Comparison of ENCODE assay signal across 16 cellular contexts in the genomic region with DNA sequence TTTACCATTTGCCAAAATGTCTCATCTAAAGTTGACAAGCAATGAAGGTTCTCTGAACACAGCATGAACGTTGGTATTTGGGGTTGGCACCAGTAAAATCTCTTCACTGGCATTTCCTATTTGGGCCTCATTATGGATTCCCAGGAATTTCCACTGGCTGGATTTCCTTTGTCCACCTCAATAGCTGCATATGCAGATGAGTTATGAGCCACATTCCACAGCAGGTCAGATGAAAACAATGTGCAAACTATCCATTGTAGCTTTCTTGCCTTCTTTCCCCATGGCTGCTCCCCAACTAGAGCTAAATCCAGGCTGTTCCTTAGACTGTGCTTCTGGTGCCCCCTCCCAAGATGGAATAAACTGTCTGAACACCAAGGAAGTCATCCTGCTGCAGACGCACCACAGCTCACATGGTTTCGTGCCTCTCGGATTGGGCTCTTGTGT.
DNase-seq lines count a peak whose midpoint lies in the region; FAIRE-seq and TF ChIP-seq lines count a peak whose summit lies in the region.
"Had no signal": no experiment of that assay in that cellular context is flagged by ENCODE, and none has a peak within 500 bp of the region (broad histone marks: within the 10 kb centered on the region; RNA-seq: fewer than 3 reads in every experiment).

No MANE protein-coding gene starts in this region.

- no peak for TF ChIP-seq CTCF in SK-N-SH (IDR thresholded peaks at IDR 0.05)
- no peak for TF ChIP-seq CTCF in esophagus muscularis mucosa (IDR thresholded peaks at IDR 0.05)

- DNase-seq in GM04503 (ENCODE audit: low read depth) = peak; percentile 90
- DNase-seq in SK-N-SH = no peak
- peak; percentile 31 for DNase-seq in esophagus muscularis mucosa (ENCODE audit: extremely low spot score)
- DNase-seq in renal cortical epithelial cell (ENCODE audit: low read depth) = peak; percentile 92
- no peak for DNase-seq in GM19239 (ENCODE audit: insufficient read length, low spot score)
- DNase-seq in NCI-H1694 (lab: John Stamatoyannopoulos, UW) = no peak
- no peak for DNase-seq in mesenteric fat pad (ENCODE audit: low spot score)
- no peak for DNase-seq in NCI-H748 (lab: John Stamatoyannopoulos, UW; ENCODE audit: unreplicated experiment)
- DNase-seq: gastrocnemius medialis; left colon; NCI-H1417 treated with DMSO at 0.1 percent for 48 hours; NCI-H526; stimulated activated CD4-positive, alpha-beta T cell treated with anti-CD3 and anti-CD28 coated beads, Interleukin-1b, Interleukin-23, amount 100 ng/mL, for 48 hours; stimulated activated naive CD4-positive, alpha-beta T cell had no signal

- no peak overlapping the region for H3K4me3 ChIP-seq in SK-N-SH (ENCODE audit: low read depth in 2 of 2, low read length in 1 of 2)
- no peak overlapping the region for H3K4me3 ChIP-seq in esophagus muscularis mucosa
- H3K4me3 ChIP-seq: breast epithelium, gastrocnemius medialis had no signal

- H3K9ac ChIP-seq in SK-N-SH = peak overlapping the region; percentile 29

- peaks cover 49% of the 10 kb centered on the region for H3F3A ChIP-seq in SK-N-SH (replicated peaks; ENCODE audit: insufficient read depth)

- no peak for FAIRE-seq in GM19239 (lab: Jason Lieb, UNC)

- H3K27me3 ChIP-seq in SK-N-SH (ENCODE audit: insufficient read depth) (no peaks in the 10 kb centered on the region), esophagus muscularis mucosa (no peaks in the 10 kb centered on the region)
- H3K27me3 ChIP-seq: breast epithelium, gastrocnemius medialis, neutrophil had no signal

- no peaks in the 10 kb centered on the region for H3K79me2 ChIP-seq in SK-N-SH (ENCODE audit: insufficient read depth)

- H3K9me2 ChIP-seq in SK-N-SH = no peaks in the 10 kb centered on the region

- H3K27ac ChIP-seq in SK-N-SH (ENCODE audit: low read depth in 2 of 2, low read length in 1 of 2) (peak overlapping the region; percentile 69 to 83; a peak in 3 of 4 replicates), esophagus muscularis mucosa (replicated peaks in 1 of 4) (no peak overlapping the region)
- H3K27ac ChIP-seq: gastrocnemius medialis, neutrophil had no signal

- POLR2A ChIA-PET in SK-N-SH (lab: Yijun Ruan, JAX) = no interaction called here

- H3K4me1 ChIP-seq in SK-N-SH (ENCODE audit: control insufficient read depth in 1 of 2, insufficient read depth in 2 of 2, low read depth in 1 of 2, low read length in 1 of 2) (peaks cover 0 to 35% of the 10 kb centered on the region in 2 experiments; a peak in 2 of 4 replicates), esophagus muscularis mucosa (peaks cover 0 to 6% (median 2%) of the 10 kb centered on the region in 4 donors)
- H3K4me1 ChIP-seq: breast epithelium had no signal

- TF ChIP-seq RAD21 in SK-N-SH (IDR thresholded peaks at IDR 0.05; ENCODE audit: low read length) = no peak

- TF ChIP-seq EP300 in SK-N-SH (IDR thresholded peaks at IDR 0.05; ENCODE audit: borderline replicate concordance in 1 of 2, low read depth in 1 of 2, low read length in 1 of 2) = peak in 1 of 2 experiments; percentile 93; a peak in 3 of 4 replicates
- no peak for TF ChIP-seq EP300 in esophagus muscularis mucosa (IDR thresholded peaks at IDR 0.05)

- H3K36me3 ChIP-seq in SK-N-SH (replicated peaks in 1 of 2; ENCODE audit: control insufficient read depth in 1 of 2, insufficient read depth in 2 of 2, low read length in 1 of 2) (no peaks in the 10 kb centered on the region), esophagus muscularis mucosa (no peaks in the 10 kb centered on the region)
- H3K36me3 ChIP-seq: breast epithelium, gastrocnemius medialis, neutrophil had no signal

- intact Hi-C loops in esophagus muscularis mucosa (cut with DNase I) = no loop called here

- H3K4me2 ChIP-seq in SK-N-SH = peak overlapping the region; percentile 2; the same call in 1 of the 2 replicates

- H2AFZ ChIP-seq in SK-N-SH (ENCODE audit: low read depth) = no peak overlapping the region

- WGBS in SK-N-SH (ENCODE audit: low lambda C conversion rate) = 55% methylated on average over 4 of the region's 4 CpGs
- 81% methylated on average over 4 of the region's 4 CpGs for WGBS in esophagus muscularis mucosa

- no peak for TF ChIP-seq POLR2A in esophagus muscularis mucosa (IDR thresholded peaks at IDR 0.05; ENCODE audit: low read depth)

- H3K9me3 ChIP-seq in SK-N-SH = no peaks in the 10 kb centered on the region
- no peaks in the 10 kb centered on the region for H3K9me3 ChIP-seq in esophagus muscularis mucosa
- H3K9me3 ChIP-seq: breast epithelium, gastrocnemius medialis, neutrophil had no signal

- H4K20me1 ChIP-seq in SK-N-SH (ENCODE audit: insufficient read depth) = no peaks in the 10 kb centered on the region

- CTCF ChIA-PET in SK-N-SH (lab: Yijun Ruan, JAX) = no interaction called here

TF ChIP-seq in SK-N-SH, 30 proteins besides CTCF, POLR2A, EP300 and RAD21 (continues in another document):
- no peak for TF ChIP-seq RXRA (IDR thresholded peaks at IDR 0.05; ENCODE audit: borderline replicate concordance, low read depth)
- TF ChIP-seq SMC3 (IDR thresholded peaks at IDR 0.05; ENCODE audit: low read depth, low read length) = no peak
- no peak for TF ChIP-seq SIN3A (IDR thresholded peaks at IDR 0.05; ENCODE audit: borderline replicate concordance, low read depth, low read length)
- no peak for TF ChIP-seq NRF1 (IDR thresholded peaks at IDR 0.05; ENCODE audit: low read depth, low read length)
- TF ChIP-seq FOXM1 (IDR thresholded peaks at IDR 0.05; ENCODE audit: low read depth) = peak; percentile 79; the same call in 1 of the 2 replicates
- TF ChIP-seq TEAD4 (IDR thresholded peaks at IDR 0.05; ENCODE audit: borderline replicate concordance, insufficient read depth) = peak; percentile 95
- TF ChIP-seq FOXJ3 (CRISPR knock-in tag; IDR thresholded peaks at IDR 0.05) = no peak
- TF ChIP-seq, protein P1, sequence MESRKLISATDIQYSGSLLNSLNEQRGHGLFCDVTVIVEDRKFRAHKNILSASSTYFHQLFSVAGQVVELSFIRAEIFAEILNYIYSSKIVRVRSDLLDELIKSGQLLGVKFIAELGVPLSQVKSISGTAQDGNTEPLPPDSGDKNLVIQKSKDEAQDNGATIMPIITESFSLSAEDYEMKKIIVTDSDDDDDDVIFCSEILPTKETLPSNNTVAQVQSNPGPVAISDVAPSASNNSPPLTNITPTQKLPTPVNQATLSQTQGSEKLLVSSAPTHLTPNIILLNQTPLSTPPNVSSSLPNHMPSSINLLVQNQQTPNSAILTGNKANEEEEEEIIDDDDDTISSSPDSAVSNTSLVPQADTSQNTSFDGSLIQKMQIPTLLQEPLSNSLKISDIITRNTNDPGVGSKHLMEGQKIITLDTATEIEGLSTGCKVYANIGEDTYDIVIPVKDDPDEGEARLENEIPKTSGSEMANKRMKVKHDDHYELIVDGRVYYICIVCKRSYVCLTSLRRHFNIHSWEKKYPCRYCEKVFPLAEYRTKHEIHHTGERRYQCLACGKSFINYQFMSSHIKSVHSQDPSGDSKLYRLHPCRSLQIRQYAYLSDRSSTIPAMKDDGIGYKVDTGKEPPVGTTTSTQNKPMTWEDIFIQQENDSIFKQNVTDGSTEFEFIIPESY (IDR thresholded peaks at IDR 0.05; ENCODE audit: borderline replicate concordance, low read depth) = no peak
- TF ChIP-seq RCOR1 (IDR thresholded peaks at IDR 0.05; ENCODE audit: low read length) = no peak
- no peak for TF ChIP-seq GATA2 (CRISPR knock-in tag; IDR thresholded peaks at IDR 0.05)
- TF ChIP-seq JUND (IDR thresholded peaks at IDR 0.05) = peak; percentile 21; the same call in 1 of the 2 replicates
- TF ChIP-seq TCF12 (IDR thresholded peaks at IDR 0.05) = peak; percentile 81
- no peak for TF ChIP-seq CHD2 (IDR thresholded peaks at IDR 0.05; ENCODE audit: low read length, partially characterized antibody)
- no peak; the same call in 1 of the 2 replicates for TF ChIP-seq MEF2A (IDR thresholded peaks at IDR 0.05; ENCODE audit: borderline replicate concordance, low read depth)
- no peak for TF ChIP-seq ELF1 (IDR thresholded peaks at IDR 0.05)
- peak; percentile 42; the same call in 1 of the 2 replicates for TF ChIP-seq FOSL2 (IDR thresholded peaks at IDR 0.05; ENCODE audit: borderline replicate concordance, low read depth)
- TF ChIP-seq, protein P2, sequence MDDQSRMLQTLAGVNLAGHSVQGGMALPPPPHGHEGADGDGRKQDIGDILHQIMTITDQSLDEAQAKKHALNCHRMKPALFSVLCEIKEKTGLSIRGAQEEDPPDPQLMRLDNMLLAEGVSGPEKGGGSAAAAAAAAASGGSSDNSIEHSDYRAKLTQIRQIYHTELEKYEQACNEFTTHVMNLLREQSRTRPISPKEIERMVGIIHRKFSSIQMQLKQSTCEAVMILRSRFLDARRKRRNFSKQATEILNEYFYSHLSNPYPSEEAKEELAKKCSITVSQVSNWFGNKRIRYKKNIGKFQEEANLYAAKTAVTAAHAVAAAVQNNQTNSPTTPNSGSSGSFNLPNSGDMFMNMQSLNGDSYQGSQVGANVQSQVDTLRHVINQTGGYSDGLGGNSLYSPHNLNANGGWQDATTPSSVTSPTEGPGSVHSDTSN (IDR thresholded peaks at IDR 0.05) = peak; percentile 88
- TF ChIP-seq, protein P3, sequence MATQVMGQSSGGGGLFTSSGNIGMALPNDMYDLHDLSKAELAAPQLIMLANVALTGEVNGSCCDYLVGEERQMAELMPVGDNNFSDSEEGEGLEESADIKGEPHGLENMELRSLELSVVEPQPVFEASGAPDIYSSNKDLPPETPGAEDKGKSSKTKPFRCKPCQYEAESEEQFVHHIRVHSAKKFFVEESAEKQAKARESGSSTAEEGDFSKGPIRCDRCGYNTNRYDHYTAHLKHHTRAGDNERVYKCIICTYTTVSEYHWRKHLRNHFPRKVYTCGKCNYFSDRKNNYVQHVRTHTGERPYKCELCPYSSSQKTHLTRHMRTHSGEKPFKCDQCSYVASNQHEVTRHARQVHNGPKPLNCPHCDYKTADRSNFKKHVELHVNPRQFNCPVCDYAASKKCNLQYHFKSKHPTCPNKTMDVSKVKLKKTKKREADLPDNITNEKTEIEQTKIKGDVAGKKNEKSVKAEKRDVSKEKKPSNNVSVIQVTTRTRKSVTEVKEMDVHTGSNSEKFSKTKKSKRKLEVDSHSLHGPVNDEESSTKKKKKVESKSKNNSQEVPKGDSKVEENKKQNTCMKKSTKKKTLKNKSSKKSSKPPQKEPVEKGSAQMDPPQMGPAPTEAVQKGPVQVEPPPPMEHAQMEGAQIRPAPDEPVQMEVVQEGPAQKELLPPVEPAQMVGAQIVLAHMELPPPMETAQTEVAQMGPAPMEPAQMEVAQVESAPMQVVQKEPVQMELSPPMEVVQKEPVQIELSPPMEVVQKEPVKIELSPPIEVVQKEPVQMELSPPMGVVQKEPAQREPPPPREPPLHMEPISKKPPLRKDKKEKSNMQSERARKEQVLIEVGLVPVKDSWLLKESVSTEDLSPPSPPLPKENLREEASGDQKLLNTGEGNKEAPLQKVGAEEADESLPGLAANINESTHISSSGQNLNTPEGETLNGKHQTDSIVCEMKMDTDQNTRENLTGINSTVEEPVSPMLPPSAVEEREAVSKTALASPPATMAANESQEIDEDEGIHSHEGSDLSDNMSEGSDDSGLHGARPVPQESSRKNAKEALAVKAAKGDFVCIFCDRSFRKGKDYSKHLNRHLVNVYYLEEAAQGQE (IDR thresholded peaks at IDR 0.05; ENCODE audit: low read depth, low read length) = no peak

Comparison
In these comparisons a context has a peak if more than half of its experiments do, and no peak if none do; other contexts are left out.
1. DNase-seq: peak in GM04503 (single experiment), esophagus muscularis mucosa (single experiment) and renal cortical epithelial cell (single experiment); none in SK-N-SH (single experiment), GM19239 (single experiment), NCI-H1694 (single experiment), mesenteric fat pad (single experiment) and NCI-H748 (single experiment).
2. H3K27ac ChIP-seq: peak in SK-N-SH (2 of 2); none in esophagus muscularis mucosa (0 of 4).